Comparison of ENCODE assay signal across 1 cellular context in genomic region chr7:33130184-33130583, GRCh38.
TF ChIP-seq lines count a peak whose summit lies in the region.

No MANE protein-coding gene starts in this region.

TF ChIP-seq in HepG2, 621 proteins besides CTCF, POLR2A, EP300 and RAD21 (continued from another document):
- TF ChIP-seq, protein P1, sequence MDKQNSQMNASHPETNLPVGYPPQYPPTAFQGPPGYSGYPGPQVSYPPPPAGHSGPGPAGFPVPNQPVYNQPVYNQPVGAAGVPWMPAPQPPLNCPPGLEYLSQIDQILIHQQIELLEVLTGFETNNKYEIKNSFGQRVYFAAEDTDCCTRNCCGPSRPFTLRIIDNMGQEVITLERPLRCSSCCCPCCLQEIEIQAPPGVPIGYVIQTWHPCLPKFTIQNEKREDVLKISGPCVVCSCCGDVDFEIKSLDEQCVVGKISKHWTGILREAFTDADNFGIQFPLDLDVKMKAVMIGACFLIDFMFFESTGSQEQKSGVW (CRISPR knock-in tag; IDR thresholded peaks at IDR 0.05; ENCODE audit: borderline replicate concordance): no peak
- no peak for TF ChIP-seq PRMT3 (CRISPR knock-in tag; IDR thresholded peaks at IDR 0.05; ENCODE audit: borderline replicate concordance, low read depth)
- no peak for TF ChIP-seq SMAD1 (CRISPR knock-in tag; IDR thresholded peaks at IDR 0.05; ENCODE audit: borderline replicate concordance, low read depth)
- no peak for TF ChIP-seq REXO4 (CRISPR knock-in tag; IDR thresholded peaks at IDR 0.05; ENCODE audit: borderline replicate concordance)
- no peak for TF ChIP-seq ZNF768 (CRISPR knock-in tag; IDR thresholded peaks at IDR 0.05)
- no peak for TF ChIP-seq NR3C1 (CRISPR knock-in tag; IDR thresholded peaks at IDR 0.05)
- TF ChIP-seq GATAD1 (CRISPR knock-in tag; IDR thresholded peaks at IDR 0.05): no peak
- TF ChIP-seq KLF12 (CRISPR knock-in tag; IDR thresholded peaks at IDR 0.05; ENCODE audit: borderline replicate concordance): no peak
- no peak for TF ChIP-seq HNF4G (IDR thresholded peaks at IDR 0.05; ENCODE audit: borderline replicate concordance, low read depth, low read length)
- no peak for TF ChIP-seq HNF4G (CRISPR knock-in tag; IDR thresholded peaks at IDR 0.05; ENCODE audit: borderline replicate concordance, low read depth)
- TF ChIP-seq ZNF441 (CRISPR knock-in tag; IDR thresholded peaks at IDR 0.05; ENCODE audit: borderline replicate concordance): no peak
- TF ChIP-seq ZNF75D (CRISPR knock-in tag; IDR thresholded peaks at IDR 0.05; ENCODE audit: borderline replicate concordance): no peak
- no peak for TF ChIP-seq SALL2 (CRISPR knock-in tag; IDR thresholded peaks at IDR 0.05)
